In genomic region chr11:44338721-44339529, GRCh38 we compare ENCODE assay signal across 15 cellular contexts. TPM values are rescaled to one million over a fixed set of nuclear protein-coding genes. Genes with fewer than 3 reads are reported as not detected.
"Had no signal": no experiment of that assay in that cellular context is flagged by ENCODE, and none has a peak within 500 bp of the region (broad histone marks: within the 10 kb centered on the region; RNA-seq: fewer than 3 reads in every experiment).

No MANE protein-coding gene starts in this region.

- DNase-seq: activated CD4-positive, alpha-beta T cell treated with anti-CD3 and anti-CD28 coated beads for 36 hours; activated naive CD4-positive, alpha-beta T cell treated with anti-CD3 and anti-CD28 coated beads, Interleukin-2, amount 10 ng/mL, durations not matched to agents 7 days and 5 days; activated T-cell treated with anti-CD3 and anti-CD28 coated beads for 4 hours; effector CD4-positive, alpha-beta T cell; gastrocnemius medialis; left ventricle myocardium superior; mesenchymal stem cell; stimulated activated CD4-positive, alpha-beta T cell treated with anti-CD3 and anti-CD28 coated beads, Interleukin-4, amount 100 ng/mL, for 1 hour; stimulated activated CD8-positive, alpha-beta memory T cell treated with anti-CD3 and anti-CD28 coated beads, Interleukin-4, amount 100 ng/mL, for 48 hours had no signal

- ATAC-seq: activated CD4-positive, alpha-beta T cell treated with anti-CD3 and anti-CD28 coated beads for 36 hours; gastrocnemius medialis had no signal

- H3K4me3 ChIP-seq: cardiac muscle cell, coronary artery, gastrocnemius medialis, upper lobe of left lung had no signal

- H3K36me3 ChIP-seq: cardiac muscle cell, gastrocnemius medialis, upper lobe of left lung had no signal

RNA-seq across cellular contexts. Expression of gene ALX4, which starts 29.0 kb away (rescaled TPM):
- total RNA-seq: activated CD4-positive, alpha-beta T cell treated with anti-CD3 and anti-CD28 coated beads for 36 hours; activated T-helper 2 cell treated with anti-CD3 and anti-CD28 coated beads, Interferon-gamma antibody, Interleukin-2, Interleukin-4, amounts not matched to agents 10 μg/mL and 5 μg/mL and 100 μg/mL, durations not matched to agents 14 hours and 24 hours and 36 hours; kidney epithelial cell; osteocyte; upper lobe of left lung had no signal
